18 cellular contexts compared by ENCODE assay signal in genomic region chr5:9316733-9317132, GRCh38.
DNase-seq lines count a peak whose midpoint lies in the region; ATAC-seq and TF ChIP-seq lines count a peak whose summit lies in the region.
"Had no signal": no experiment of that assay in that cellular context is flagged by ENCODE, and none has a peak within 500 bp of the region (broad histone marks: within the 10 kb centered on the region; RNA-seq: fewer than 3 reads in every experiment).

No MANE protein-coding gene starts in this region.

- H3K4me3 ChIP-seq in PC-9 (0 out of 2 replicates have a peak overlapping the region, but pooled peaks have one; percentile 29), left lung (no peak overlapping the region), smooth muscle cell (no peak overlapping the region)
- H3K4me3 ChIP-seq: BLaER1 treated with 17β-estradiol and CSF1 and Interleukin-3, amounts not matched to agents 10 nM and 100 nM; SJCRH30 had no signal

- TF ChIP-seq CTCF in PC-9 (conservative IDR thresholded peaks at IDR 0.05) (no peak), left lung (IDR thresholded peaks at IDR 0.05) (no peak), smooth muscle cell (IDR thresholded peaks at IDR 0.05; ENCODE audit: borderline replicate concordance, insufficient read depth, poor library complexity, severe bottlenecking) (no peak)

- DNase-seq in HPDE6-E6E7 (ENCODE audit: extremely low spot score) (peak; percentile 9), PC-9 (peak in 1 of 2 experiments; percentile 94), left lung (no peak), smooth muscle cell (lab: John Stamatoyannopoulos, UW; ENCODE audit: unreplicated experiment) (no peak), GM19238 (ENCODE audit: insufficient read length, low spot score) (no peak)
- DNase-seq in stimulated activated naive CD4-positive, alpha-beta T cell (lab: John Stamatoyannopoulos, UW) = no peak
- DNase-seq: CD8-positive, alpha-beta T cell; H7; HFFc6; NCI-H1417 treated with DMSO at 0.1 percent for 48 hours; NCI-H187 treated with DMSO at 0.1 percent for 48 hours; NCI-H2171; OCI-M1; RPMI8226; SJCRH30 had no signal

- peaks cover 14% of the 10 kb centered on the region for H3F3A ChIP-seq in PC-9 (ENCODE audit: insufficient read depth, low read depth)
- H3F3A ChIP-seq in smooth muscle cell (ENCODE audit: low read depth) = no peaks in the 10 kb centered on the region

- no peaks in the 10 kb centered on the region for H3K9me3 ChIP-seq in PC-9 (ENCODE audit: insufficient read depth, low read depth)
- no peaks in the 10 kb centered on the region for H3K9me3 ChIP-seq in left lung
- no peaks in the 10 kb centered on the region for H3K9me3 ChIP-seq in smooth muscle cell (replicated peaks; ENCODE audit: low read depth)
- H3K9me3 ChIP-seq: BLaER1 treated with 17β-estradiol and CSF1 and Interleukin-3, amounts not matched to agents 10 nM and 100 nM; SJCRH30 had no signal

- POLR2A ChIA-PET in PC-9 (lab: Charles Lee; ENCODE audit: unreplicated experiment) = no interaction called here

- H3K27ac ChIP-seq in PC-9 (peak overlapping the region; percentile 70), left lung (no peak overlapping the region), smooth muscle cell (ENCODE audit: low read depth) (peak overlapping the region; percentile 50)
- H3K27ac ChIP-seq: BLaER1 treated with 17β-estradiol and CSF1 and Interleukin-3, amounts not matched to agents 10 nM and 100 nM; KMS-11; SJCRH30 had no signal

- H3K27me3 ChIP-seq in PC-9 (ENCODE audit: insufficient read depth, low read depth) (no peaks in the 10 kb centered on the region), left lung (no peaks in the 10 kb centered on the region), smooth muscle cell (ENCODE audit: low read depth) (no peaks in the 10 kb centered on the region)
- H3K27me3 ChIP-seq: BLaER1 treated with 17β-estradiol and CSF1 and Interleukin-3, amounts not matched to agents 10 nM and 100 nM; SJCRH30 had no signal

- BruUV-seq in PC-9 (replicated peaks; lab: Mats Ljungman, UMichigan) = no TSS peak

- H3K4me1 ChIP-seq in PC-9 (replicated peaks; ENCODE audit: insufficient read depth) (peaks cover 29% of the 10 kb centered on the region), left lung (no peaks in the 10 kb centered on the region), smooth muscle cell (ENCODE audit: low read depth) (no peaks in the 10 kb centered on the region)
- H3K4me1 ChIP-seq: BLaER1 treated with 17β-estradiol and CSF1 and Interleukin-3, amounts not matched to agents 10 nM and 100 nM; SJCRH30 had no signal

- intact Hi-C loops in PC-9 (cut with micrococcal nuclease; ENCODE audit: unreplicated experiment) (no loop called here), left lung (cut with DNase I) (no loop called here)

- ATAC-seq in left lung (peak; percentile 63), GM19455 (IDR thresholded peaks at IDR 0.05; ENCODE audit: unreplicated experiment) (no peak)
- ATAC-seq: CD8-positive, alpha-beta T cell had no signal

- H3K36me3 ChIP-seq in PC-9 (ENCODE audit: low read depth) = no peaks in the 10 kb centered on the region
- no peaks in the 10 kb centered on the region for H3K36me3 ChIP-seq in left lung
- no peaks in the 10 kb centered on the region for H3K36me3 ChIP-seq in smooth muscle cell (ENCODE audit: low read depth)
- H3K36me3 ChIP-seq: BLaER1 treated with 17β-estradiol and CSF1 and Interleukin-3, amounts not matched to agents 10 nM and 100 nM; SJCRH30 had no signal

- CTCF ChIA-PET in PC-9 (lab: Charles Lee) = no interaction called here

- H2AFZ ChIP-seq in PC-9 (no peak overlapping the region), smooth muscle cell (ENCODE audit: low read depth) (no peak overlapping the region)

- no peaks in the 10 kb centered on the region for H3K9me2 ChIP-seq in PC-9 (ENCODE audit: insufficient read depth)

- H3K4me2 ChIP-seq in PC-9 (peak overlapping the region; percentile 63), smooth muscle cell (no peak overlapping the region)
- H3K4me2 ChIP-seq: BLaER1 treated with 17β-estradiol and CSF1 and Interleukin-3, amounts not matched to agents 10 nM and 100 nM; KMS-11 had no signal

- H3K79me2 ChIP-seq in PC-9 (ENCODE audit: low read depth) (no peaks in the 10 kb centered on the region), smooth muscle cell (ENCODE audit: low read depth) (no peaks in the 10 kb centered on the region)

- H4K20me1 ChIP-seq in PC-9 (ENCODE audit: insufficient read depth) = no peaks in the 10 kb centered on the region
- H4K20me1 ChIP-seq in smooth muscle cell (ENCODE audit: low read depth) = no peaks in the 10 kb centered on the region
- H4K20me1 ChIP-seq: BLaER1 treated with 17β-estradiol and CSF1 and Interleukin-3, amounts not matched to agents 10 nM and 100 nM had no signal

- H3K9ac ChIP-seq in smooth muscle cell (ENCODE audit: low read depth) = no peak overlapping the region
- H3K9ac ChIP-seq: BLaER1 treated with 17β-estradiol and CSF1 and Interleukin-3, amounts not matched to agents 10 nM and 100 nM; KMS-11 had no signal

Comparison
In these comparisons a context has a peak if more than half of its experiments do, and no peak if none do; other contexts are left out.
1. H3K27ac ChIP-seq: peak in PC-9 (single experiment) and smooth muscle cell (single experiment); none in left lung (0 of 2).